ENCODE assay signal across 1 cellular context in the genomic region with DNA sequence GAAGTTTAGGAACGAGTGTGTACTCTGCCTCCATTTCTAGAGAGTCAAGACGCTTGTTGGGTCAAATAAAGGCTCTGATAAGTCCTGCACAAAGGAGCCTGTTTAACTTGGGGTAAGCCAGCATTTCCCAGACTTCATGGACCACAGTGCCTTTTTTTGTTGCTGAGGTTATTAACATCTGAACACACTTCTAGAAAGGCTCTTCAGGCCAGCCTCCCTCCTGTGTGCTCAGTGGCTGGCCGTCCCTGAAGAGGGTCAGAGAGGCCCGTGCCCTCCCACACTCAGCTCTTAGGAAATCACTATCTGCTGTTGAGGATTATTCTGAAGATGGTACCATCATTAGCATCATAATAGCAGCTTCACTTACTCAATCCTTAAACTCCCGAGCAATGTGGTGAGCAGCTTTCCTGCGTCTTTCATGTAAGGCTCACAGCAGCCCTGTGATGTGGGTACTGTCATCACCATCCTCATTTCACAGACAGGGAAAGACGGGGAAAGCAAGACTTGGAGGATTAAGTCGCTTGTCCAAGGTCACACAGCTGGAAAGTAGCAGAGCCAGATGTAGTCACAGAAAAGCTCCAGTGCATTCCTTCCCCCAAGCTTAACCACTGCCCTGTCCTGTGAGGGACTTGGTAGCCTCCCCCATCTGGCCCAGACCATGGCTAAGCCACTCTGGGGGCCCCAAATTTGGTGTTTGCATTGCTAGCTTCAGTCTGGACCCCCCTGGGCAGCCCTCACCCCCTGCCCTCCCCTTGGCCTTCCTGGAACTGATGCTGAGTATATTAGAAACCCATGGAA.
TF ChIP-seq lines count a peak whose summit lies in the region.

No MANE protein-coding gene starts in this region.

TF ChIP-seq in H1, 55 proteins besides CTCF, POLR2A, EP300 and RAD21 (continued from another document):
- TF ChIP-seq TAF7 (optimal IDR thresholded peaks at IDR 0.05; ENCODE audit: borderline replicate concordance, low read depth, low read length) (no peak), CBX8 (IDR thresholded peaks at IDR 0.05; ENCODE audit: borderline replicate concordance, low read depth, low read length) (no peak), SP1 (IDR thresholded peaks at IDR 0.05; ENCODE audit: low read depth, low read length) (0 out of 2 replicates have a peak, but pooled peaks have one; percentile 18), GTF2F1 (IDR thresholded peaks at IDR 0.05; ENCODE audit: borderline replicate concordance, low read depth, low read length) (no peak), RBBP5 (IDR thresholded peaks at IDR 0.05; ENCODE audit: borderline replicate concordance, low read depth, low read length) (peak; percentile 43; the same call in 1 of the 2 replicates), SUZ12 (IDR thresholded peaks at IDR 0.05; ENCODE audit: low read length) (no peak), SP2 (IDR thresholded peaks at IDR 0.05; ENCODE audit: low read length) (no peak), CHD2 (IDR thresholded peaks at IDR 0.05; ENCODE audit: low read length) (no peak), BACH1 (IDR thresholded peaks at IDR 0.05; ENCODE audit: low read length) (no peak), ATF2 (IDR thresholded peaks at IDR 0.05; ENCODE audit: low read length) (no peak), CHD7 (IDR thresholded peaks at IDR 0.05; ENCODE audit: insufficient replicate concordance, low read length) (peak; percentile 53), NANOG (IDR thresholded peaks at IDR 0.05; ENCODE audit: insufficient read depth, low read depth, low read length, poor library complexity, severe bottlenecking) (no peak), MAX (IDR thresholded peaks at IDR 0.05) (no peak), SP4 (IDR thresholded peaks at IDR 0.05; ENCODE audit: low read length) (no peak), CBX5 (IDR thresholded peaks at IDR 0.05; ENCODE audit: low read depth, low read length) (no peak), NRF1 (IDR thresholded peaks at IDR 0.05; ENCODE audit: low read depth, low read length) (no peak), TBP (IDR thresholded peaks at IDR 0.05; ENCODE audit: low read depth, low read length) (no peak), KDM4A (IDR thresholded peaks at IDR 0.05; ENCODE audit: low read depth, low read length, severe bottlenecking) (no peak), CEBPB (IDR thresholded peaks at IDR 0.05; ENCODE audit: low read depth, low read length) (peak; percentile 85), RXRA (IDR thresholded peaks at IDR 0.05; ENCODE audit: insufficient read depth, low read depth, low read length) (no peak), SIRT6 (IDR thresholded peaks at IDR 0.05; ENCODE audit: low read length) (no peak), FOSL1 (IDR thresholded peaks at IDR 0.05; ENCODE audit: insufficient read depth, low read depth, low read length) (no peak), TAF1 (IDR thresholded peaks at IDR 0.05; ENCODE audit: low read depth, low read length) (no peak), KDM1A (IDR thresholded peaks at IDR 0.05; ENCODE audit: borderline replicate concordance, low read length) (peak; percentile 97), SAP30 (IDR thresholded peaks at IDR 0.05; ENCODE audit: insufficient read depth, insufficient replicate concordance, low read length) (no peak), CHD1 (IDR thresholded peaks at IDR 0.05; ENCODE audit: low read depth, low read length) (no peak), BRCA1 (IDR thresholded peaks at IDR 0.05; ENCODE audit: low read depth, low read length) (no peak)
